ENCODE assay signal across 8 cellular contexts in the genomic region with DNA sequence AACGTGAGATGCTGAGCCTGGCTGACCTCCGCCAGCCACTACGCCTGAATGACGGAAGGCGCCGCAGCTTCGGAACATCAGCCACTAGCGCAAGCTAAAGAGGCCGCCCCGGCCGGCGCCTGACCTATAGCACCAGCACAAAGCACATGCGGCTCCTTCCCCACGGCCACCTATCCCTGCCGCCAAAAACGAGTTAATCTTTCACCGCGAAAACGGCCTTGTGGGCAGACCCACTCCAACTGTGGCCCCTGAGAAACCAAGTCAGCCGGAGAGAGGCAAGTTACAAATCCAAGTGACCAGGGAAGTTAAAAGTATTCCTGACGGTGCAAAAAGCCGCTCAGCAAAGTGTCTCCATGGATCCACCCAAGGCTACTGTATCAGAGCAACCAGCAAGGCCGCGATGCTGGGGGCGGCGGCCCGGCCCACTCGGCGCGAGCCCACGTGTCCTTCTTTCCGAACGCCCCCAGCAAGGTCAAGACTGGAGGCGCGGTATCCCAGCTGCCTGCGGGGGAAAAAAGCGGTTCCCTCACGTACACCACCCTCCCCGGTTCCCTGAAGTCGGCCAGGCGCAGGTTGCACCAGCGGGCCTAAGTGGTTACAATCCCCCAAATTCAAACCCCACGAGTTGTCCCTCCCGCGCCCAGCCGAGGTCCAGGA. TPM values are rescaled to one million over a fixed set of nuclear protein-coding genes. Genes with fewer than 3 reads are reported as not detected.
A peak's percentile ranks its signal among the peaks of the same experiment; 100 is the strongest.
DNase-seq lines count a peak whose midpoint lies in the region; ATAC-seq and TF ChIP-seq lines count a peak whose summit lies in the region.

No MANE protein-coding gene starts in this region.

- no TSS peak for BruUV-seq in HCT116 (replicated peaks; lab: Mats Ljungman, UMichigan)

- RAD21 ChIA-PET in HCT116 (lab: Charles Lee; ENCODE audit: low non-redundant PET in 1 of 2, low total read pairs in 2 of 2, uncharacterized antibody in 2 of 2, unreplicated experiment in 2 of 2), result interaction anchor here in 1 of 2 experiments (1.3 kb wide), 1 partner anchor 101 kb away, joined by 3 read pairs; no protein-coding TSS in a partner anchor

- DNase-seq in GM12864 (ENCODE audit: low read depth), result no peak
- no peak for DNase-seq in HCT116 (ENCODE audit: low read depth, low spot score)
- DNase-seq in NCI-H1092 (lab: John Stamatoyannopoulos, UW), result peak; percentile 20
- peak; percentile 34 to 35 for DNase-seq in activated CD4-positive, alpha-beta T cell treated with anti-CD3 and anti-CD28 coated beads, Interleukin-2, amount 50 U/mL, for 4 hours
- peak; percentile 31 to 64 (median 42) for DNase-seq in dorsolateral prefrontal cortex
- DNase-seq in right lobe of liver, result peak; percentile 78 to 84 (median 84)
- DNase-seq in stimulated activated CD4-positive, alpha-beta T cell treated with anti-CD3 and anti-CD28 coated beads, Interleukin-4, amount 100 ng/mL, for 4 hours, result peak; percentile 50 to 60
- no peak for DNase-seq in GF-D8 (lab: John Stamatoyannopoulos, UW)

- CTCF ChIA-PET in HCT116 (lab: Charles Lee), result no interaction called here

- TF ChIP-seq POLR2A in HCT116 (IDR thresholded peaks at IDR 0.05; ENCODE audit: borderline replicate concordance, extremely low read depth, insufficient read depth, insufficient read length) (no peak), right lobe of liver (IDR thresholded peaks at IDR 0.05) (no peak)

- WGBS in right lobe of liver (ENCODE audit: insufficient coverage, low coverage, low lambda C conversion rate, missing lambda C conversion rate), result 0% methylated on average over 14 of the region's 46 CpGs

- TF ChIP-seq RAD21 in HCT116 (IDR thresholded peaks at IDR 0.05; ENCODE audit: low read depth), result no peak

- H3K4me1 ChIP-seq in HCT116 (ENCODE audit: control insufficient read depth in 1 of 2, insufficient read depth in 2 of 2, low read length in 2 of 2) (peaks cover 7 to 29% of the 10 kb centered on the region in 2 experiments; a peak in 3 of 4 replicates), right lobe of liver (peaks cover 0 to 30% (median 3%) of the 10 kb centered on the region in 4 donors)

- H2AFZ ChIP-seq in HCT116 (ENCODE audit: low read depth, low read length, poor library complexity, severe bottlenecking), result no peak overlapping the region

- H3K4me2 ChIP-seq in HCT116 (ENCODE audit: low read length), result peak overlapping the region; percentile 67

- H3K27ac ChIP-seq in HCT116 (ENCODE audit: low read depth, low read length) (peak overlapping the region; percentile 98), dorsolateral prefrontal cortex (peak overlapping the region; percentile 96 to 100 (median 100)), right lobe of liver (peak overlapping the region; percentile 100)

- no peaks in the 10 kb centered on the region for H3K9me2 ChIP-seq in HCT116 (ENCODE audit: insufficient read depth)

- POLR2A ChIA-PET in HCT116 (lab: Charles Lee), result interaction anchor here (0.8 to 2.0 kb wide), 9 partner anchors 9 to 484 kb away, joined by 3 to 25 read pairs (median 4); partner anchors contain the start of genes COQ10B and MOB4

- H3K79me2 ChIP-seq in HCT116 (ENCODE audit: insufficient read depth, low read length), result peaks cover 96% of the 10 kb centered on the region

- peaks cover 53 to 86% of the 10 kb centered on the region in 2 experiments for H3K36me3 ChIP-seq in HCT116 (ENCODE audit: control insufficient read depth in 1 of 2, insufficient read depth in 2 of 2, low read length in 2 of 2)
- H3K36me3 ChIP-seq in right lobe of liver, result peaks cover 4 to 49% (median 22%) of the 10 kb centered on the region in 4 donors

- H4K20me1 ChIP-seq in HCT116 (ENCODE audit: insufficient read depth), result peaks cover 64% of the 10 kb centered on the region; the same call in 1 of the 2 replicates

- H3K9me3 ChIP-seq in HCT116 (ENCODE audit: control insufficient read depth in 1 of 2, insufficient read depth in 1 of 2, low read depth in 1 of 2, low read length in 2 of 2) (no peaks in the 10 kb centered on the region), right lobe of liver (no peaks in the 10 kb centered on the region)

- peak overlapping the region; percentile 90 for H3K9ac ChIP-seq in HCT116 (ENCODE audit: low read length)

- no peaks in the 10 kb centered on the region for H3K27me3 ChIP-seq in HCT116 (ENCODE audit: insufficient read depth, low read length)
- no peaks in the 10 kb centered on the region for H3K27me3 ChIP-seq in dorsolateral prefrontal cortex
- no peaks in the 10 kb centered on the region for H3K27me3 ChIP-seq in right lobe of liver

- TF ChIP-seq CTCF in GM12864 (IDR thresholded peaks at IDR 0.05; ENCODE audit: low read depth, low read length, missing control alignments), result no peak
- no peak for TF ChIP-seq CTCF in HCT116 (IDR thresholded peaks at IDR 0.05 in 2 of 3, conservative IDR thresholded peaks at IDR 0.05 in 1 of 3; ENCODE audit: borderline replicate concordance in 1 of 3, insufficient read depth in 1 of 3, low read depth in 2 of 3, low read length in 2 of 3)
- TF ChIP-seq CTCF in dorsolateral prefrontal cortex (IDR thresholded peaks at IDR 0.05 in 54 of 56, conservative IDR thresholded peaks at IDR 0.05 in 2 of 56; ENCODE audit: low read depth in 1 of 56, partially characterized antibody in 56 of 56), result peak in 1 of 56 donors; percentile 1
- TF ChIP-seq CTCF in right lobe of liver (IDR thresholded peaks at IDR 0.05), result no peak

- intact Hi-C loops in HCT116 (cut with micrococcal nuclease), result no loop called here
- intact Hi-C loops in dorsolateral prefrontal cortex (cut with DNase I), result loop anchor here (1.0 to 10.0 kb wide), 3 partner anchors 62 to 206 kb away; partner anchors contain the start of genes SF3B1 (in 2 of the 2) and MARS2 (in 1 of the 2)
- intact Hi-C loops in right lobe of liver (cut with DNase I), result no loop called here

- H3K4me3 ChIP-seq in GM12864 (ENCODE audit: low read depth, low read length) (peak overlapping the region; percentile 100), HCT116 (replicated peaks in 1 of 2; ENCODE audit: low read depth in 1 of 2, low read length in 2 of 2) (peak overlapping the region; percentile 81 to 83), dorsolateral prefrontal cortex (peak overlapping the region; percentile 65 to 100 (median 92)), right lobe of liver (peak overlapping the region; percentile 70 to 87 (median 81))

- ATAC-seq in HCT116 (peak; percentile 20), right lobe of liver (peak; percentile 9 to 49 (median 18))

TF ChIP-seq in HCT116, 20 proteins besides CTCF, POLR2A, EP300 and RAD21:
- TF ChIP-seq EGR1 (IDR thresholded peaks at IDR 0.05; ENCODE audit: low read depth) (no peak), SIN3A (IDR thresholded peaks at IDR 0.05; ENCODE audit: low read depth) (peak; percentile 33; the same call in 1 of the 2 replicates), TCF7L2 (IDR thresholded peaks at IDR 0.05; ENCODE audit: borderline replicate concordance, extremely low read depth, insufficient read depth, insufficient read length) (no peak)
- TF ChIP-seq, protein P1, sequence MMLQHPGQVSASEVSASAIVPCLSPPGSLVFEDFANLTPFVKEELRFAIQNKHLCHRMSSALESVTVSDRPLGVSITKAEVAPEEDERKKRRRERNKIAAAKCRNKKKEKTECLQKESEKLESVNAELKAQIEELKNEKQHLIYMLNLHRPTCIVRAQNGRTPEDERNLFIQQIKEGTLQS (IDR thresholded peaks at IDR 0.05), result no peak; the same call in 1 of the 2 replicates
- TF ChIP-seq, protein P2, sequence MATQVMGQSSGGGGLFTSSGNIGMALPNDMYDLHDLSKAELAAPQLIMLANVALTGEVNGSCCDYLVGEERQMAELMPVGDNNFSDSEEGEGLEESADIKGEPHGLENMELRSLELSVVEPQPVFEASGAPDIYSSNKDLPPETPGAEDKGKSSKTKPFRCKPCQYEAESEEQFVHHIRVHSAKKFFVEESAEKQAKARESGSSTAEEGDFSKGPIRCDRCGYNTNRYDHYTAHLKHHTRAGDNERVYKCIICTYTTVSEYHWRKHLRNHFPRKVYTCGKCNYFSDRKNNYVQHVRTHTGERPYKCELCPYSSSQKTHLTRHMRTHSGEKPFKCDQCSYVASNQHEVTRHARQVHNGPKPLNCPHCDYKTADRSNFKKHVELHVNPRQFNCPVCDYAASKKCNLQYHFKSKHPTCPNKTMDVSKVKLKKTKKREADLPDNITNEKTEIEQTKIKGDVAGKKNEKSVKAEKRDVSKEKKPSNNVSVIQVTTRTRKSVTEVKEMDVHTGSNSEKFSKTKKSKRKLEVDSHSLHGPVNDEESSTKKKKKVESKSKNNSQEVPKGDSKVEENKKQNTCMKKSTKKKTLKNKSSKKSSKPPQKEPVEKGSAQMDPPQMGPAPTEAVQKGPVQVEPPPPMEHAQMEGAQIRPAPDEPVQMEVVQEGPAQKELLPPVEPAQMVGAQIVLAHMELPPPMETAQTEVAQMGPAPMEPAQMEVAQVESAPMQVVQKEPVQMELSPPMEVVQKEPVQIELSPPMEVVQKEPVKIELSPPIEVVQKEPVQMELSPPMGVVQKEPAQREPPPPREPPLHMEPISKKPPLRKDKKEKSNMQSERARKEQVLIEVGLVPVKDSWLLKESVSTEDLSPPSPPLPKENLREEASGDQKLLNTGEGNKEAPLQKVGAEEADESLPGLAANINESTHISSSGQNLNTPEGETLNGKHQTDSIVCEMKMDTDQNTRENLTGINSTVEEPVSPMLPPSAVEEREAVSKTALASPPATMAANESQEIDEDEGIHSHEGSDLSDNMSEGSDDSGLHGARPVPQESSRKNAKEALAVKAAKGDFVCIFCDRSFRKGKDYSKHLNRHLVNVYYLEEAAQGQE (IDR thresholded peaks at IDR 0.05; ENCODE audit: low read depth), result no peak

RNA-seq across cellular contexts. Expression of gene HSPD1, which starts 0.6 kb away (rescaled TPM):
- total RNA-seq in HCT116 (2021; ENCODE audit: unreplicated experiment) (995 TPM), dorsolateral prefrontal cortex (100 to 1,000 TPM; 104 to 555 (median 149) TPM), right lobe of liver (100 to 1,000 TPM; 241 to 552 (median 353) TPM)
- 359 and 527 TPM in 2 replicates for polyA plus RNA-seq in HCT116 (2012)

RNA-seq across cellular contexts. Expression of gene HSPE1, which starts 1.1 kb away (rescaled TPM):
- total RNA-seq in HCT116 (2021; ENCODE audit: unreplicated experiment) (291 TPM), dorsolateral prefrontal cortex (100 to 1,000 TPM in 26 of 120 experiments, 10 to 100 TPM in 94; 54.9 to 298 (median 81.8) TPM), right lobe of liver (100 to 1,000 TPM in 4 of 6 experiments, 10 to 100 TPM in 2; 91.8 to 318 (median 209) TPM)
- 173 and 265 TPM in 2 replicates for polyA plus RNA-seq in HCT116 (2012)

RNA-seq across cellular contexts. Expression of gene MOB4, which starts 16.8 kb away (rescaled TPM):
- 24.4 TPM for total RNA-seq in HCT116 (2021; ENCODE audit: unreplicated experiment)
- polyA plus RNA-seq in HCT116 (2012), result 14.5 and 19.7 TPM in 2 replicates
- total RNA-seq in dorsolateral prefrontal cortex, result 10 to 100 TPM; 12.8 to 47.5 (median 26.2) TPM
- 10 to 100 TPM in 2 of 6 experiments, 1 to 10 TPM in 4; 3.4 to 10.7 (median 8.0) TPM for total RNA-seq in right lobe of liver

RNA-seq across cellular contexts. Expression of gene COQ10B, which starts 45.7 kb away (rescaled TPM):
- total RNA-seq in HCT116 (2021; ENCODE audit: unreplicated experiment), result 20.4 TPM
- 8.8 and 10.2 TPM in 2 replicates for polyA plus RNA-seq in HCT116 (2012)
- 10 to 100 TPM; 13.4 to 37.1 (median 27.3) TPM for total RNA-seq in dorsolateral prefrontal cortex
- 10 to 100 TPM; 11.7 to 23.7 (median 17.1) TPM for total RNA-seq in right lobe of liver

Comparison
In these comparisons a context has a peak if more than half of its experiments do, and no peak if none do; other contexts are left out.
1. DNase-seq: peak in NCI-H1092 (single experiment), activated CD4-positive, alpha-beta T cell treated with anti-CD3 and anti-CD28 coated beads, Interleukin-2, amount 50 U/mL, for 4 hours (2 of 2), dorsolateral prefrontal cortex (10 of 10), right lobe of liver (3 of 3) and stimulated activated CD4-positive, alpha-beta T cell treated with anti-CD3 and anti-CD28 coated beads, Interleukin-4, amount 100 ng/mL, for 4 hours (2 of 2); none in GM12864 (single experiment), HCT116 (single experiment) and GF-D8 (single experiment).
2. intact Hi-C loops: an anchor here in dorsolateral prefrontal cortex (1.0 to 10.0 kb wide); none called in HCT116 and right lobe of liver.
3. Peak in every context shown above with its lines, with median percentiles within 50 percentile points of each other: H3K4me3 ChIP-seq and H3K27ac ChIP-seq.